In the genomic region with DNA sequence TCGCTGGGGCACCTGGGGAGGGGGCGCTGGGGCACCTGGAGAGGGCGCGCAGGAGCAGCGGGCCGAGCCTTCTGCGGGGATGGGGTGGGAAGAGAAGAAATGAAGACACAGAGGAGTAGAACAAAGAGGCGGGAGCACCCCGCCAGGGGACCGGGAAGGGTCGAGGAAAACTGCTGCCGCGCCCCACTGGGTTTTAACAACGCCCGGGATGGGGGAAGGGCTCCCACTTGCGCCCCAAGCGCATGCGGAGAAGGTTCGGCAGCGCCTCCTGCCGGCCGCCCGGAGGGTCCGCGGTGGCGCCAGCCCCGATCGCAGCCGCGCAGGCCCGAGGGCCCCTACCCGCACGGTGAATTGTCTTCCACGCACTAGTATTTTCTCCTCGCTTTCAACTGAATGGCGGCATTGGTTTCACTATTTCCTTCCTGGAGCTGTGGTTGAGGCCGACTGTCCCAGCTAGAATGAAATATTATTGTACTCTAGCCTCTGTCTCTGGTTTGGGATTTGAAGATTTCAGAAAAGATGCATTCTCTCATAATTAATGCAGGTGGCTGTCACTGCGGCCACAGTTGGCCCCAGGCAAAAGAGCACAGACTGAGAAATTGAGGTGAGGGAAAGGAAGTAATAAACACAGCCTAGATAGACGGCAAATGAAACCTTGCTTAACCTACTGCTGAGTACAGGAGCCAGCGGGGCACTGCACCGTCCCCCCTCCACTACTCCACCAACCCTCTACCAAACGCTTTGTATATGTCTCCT, we compare ENCODE assay signal across 1 cellular context.
TF ChIP-seq lines count a peak whose summit lies in the region.

No MANE protein-coding gene starts in this region.

TF ChIP-seq in K562, 482 proteins besides CTCF, POLR2A, EP300 and RAD21 (continued from another document and continues in another):
- TF ChIP-seq, protein P1, sequence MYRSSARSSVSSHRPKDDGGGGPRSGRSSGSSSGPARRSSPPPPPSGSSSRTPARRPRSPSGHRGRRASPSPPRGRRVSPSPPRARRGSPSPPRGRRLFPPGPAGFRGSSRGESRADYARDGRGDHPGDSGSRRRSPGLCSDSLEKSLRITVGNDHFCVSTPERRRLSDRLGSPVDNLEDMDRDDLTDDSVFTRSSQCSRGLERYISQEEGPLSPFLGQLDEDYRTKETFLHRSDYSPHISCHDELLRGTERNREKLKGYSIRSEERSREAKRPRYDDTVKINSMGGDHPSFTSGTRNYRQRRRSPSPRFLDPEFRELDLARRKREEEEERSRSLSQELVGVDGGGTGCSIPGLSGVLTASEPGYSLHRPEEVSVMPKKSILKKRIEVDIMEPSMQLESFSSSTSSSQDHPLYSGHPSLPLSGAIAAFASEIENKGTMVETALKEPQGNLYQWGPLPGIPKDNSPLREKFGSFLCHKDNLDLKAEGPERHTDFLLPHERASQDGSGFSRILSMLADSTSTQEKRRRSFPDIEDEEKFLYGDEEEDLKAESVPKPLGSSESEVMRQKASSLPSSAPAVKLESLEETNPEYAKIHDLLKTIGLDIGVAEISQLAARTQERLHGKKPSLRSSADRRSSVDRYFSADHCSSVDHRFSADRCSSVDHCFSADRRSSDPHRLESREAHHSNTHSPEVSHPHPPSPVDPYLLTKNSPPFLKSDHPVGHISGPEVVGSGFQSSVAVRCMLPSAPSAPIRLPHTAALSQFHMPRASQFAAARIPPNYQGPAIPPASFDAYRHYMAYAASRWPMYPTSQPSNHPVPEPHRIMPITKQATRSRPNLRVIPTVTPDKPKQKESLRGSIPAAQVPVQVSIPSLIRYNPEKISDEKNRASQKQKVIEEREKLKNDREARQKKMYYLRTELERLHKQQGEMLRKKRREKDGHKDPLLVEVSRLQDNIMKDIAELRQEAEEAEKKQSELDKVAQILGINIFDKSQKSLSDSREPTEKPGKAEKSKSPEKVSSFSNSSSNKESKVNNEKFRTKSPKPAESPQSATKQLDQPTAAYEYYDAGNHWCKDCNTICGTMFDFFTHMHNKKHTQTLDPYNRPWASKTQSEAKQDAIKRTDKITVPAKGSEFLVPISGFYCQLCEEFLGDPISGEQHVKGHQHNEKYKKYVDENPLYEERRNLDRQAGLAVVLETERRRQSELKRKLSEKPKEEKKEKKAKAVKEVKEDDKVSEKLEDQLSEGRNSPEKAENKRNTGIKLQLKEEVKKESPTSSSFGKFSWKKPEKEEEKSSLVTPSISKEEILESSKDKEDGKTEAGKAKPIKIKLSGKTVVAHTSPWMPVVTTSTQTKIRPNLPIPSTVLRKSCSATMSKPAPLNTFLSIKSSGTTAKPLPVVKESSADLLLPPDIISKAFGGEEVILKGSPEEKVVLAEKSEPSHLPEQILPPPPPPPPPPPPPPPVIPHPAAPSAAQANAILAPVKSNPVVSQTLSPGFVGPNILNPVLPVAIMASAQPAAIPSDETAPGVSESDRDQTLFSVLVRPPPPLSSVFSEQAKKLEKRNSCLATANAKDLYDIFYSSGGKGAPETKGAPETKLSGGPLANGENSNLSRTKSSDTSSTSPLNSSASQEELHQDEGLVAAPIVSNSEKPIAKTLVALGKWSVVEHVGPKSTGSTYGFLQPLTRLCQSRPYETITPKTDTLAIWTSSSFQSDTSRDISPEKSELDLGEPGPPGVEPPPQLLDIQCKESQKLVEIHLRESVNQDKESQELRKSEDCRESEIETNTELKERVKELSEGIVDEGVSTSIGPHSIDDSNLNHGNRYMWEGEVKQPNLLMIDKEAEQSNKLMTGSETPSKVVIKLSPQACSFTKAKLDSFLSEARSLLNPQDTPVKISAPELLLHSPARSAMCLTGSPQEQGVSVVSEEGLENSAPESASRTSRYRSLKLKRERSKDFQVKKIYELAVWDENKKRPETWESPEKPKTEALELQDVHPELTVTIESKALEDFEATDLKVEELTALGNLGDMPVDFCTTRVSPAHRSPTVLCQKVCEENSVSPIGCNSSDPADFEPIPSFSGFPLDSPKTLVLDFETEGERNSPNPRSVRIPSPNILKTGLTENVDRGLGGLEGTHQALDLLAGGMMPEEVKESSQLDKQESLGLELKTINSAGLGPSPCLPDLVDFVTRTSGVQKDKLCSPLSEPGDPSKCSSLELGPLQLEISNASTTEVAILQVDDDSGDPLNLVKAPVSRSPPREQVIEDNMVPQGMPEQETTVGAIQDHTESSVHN (IDR thresholded peaks at IDR 0.05; ENCODE audit: borderline replicate concordance in 1 of 2, low read depth in 1 of 2), result no peak
- TF ChIP-seq SNRNP70 (optimal IDR thresholded peaks at IDR 0.05; ENCODE audit: low read depth, low read length) (no peak), JUNB (CRISPR knock-in tag; conservative IDR thresholded peaks at IDR 0.05) (no peak), USF1 (CRISPR knock-in tag; IDR thresholded peaks at IDR 0.05) (no peak), TCF15 (CRISPR knock-in tag; IDR thresholded peaks at IDR 0.05) (no peak), CTCFL (IDR thresholded peaks at IDR 0.05; ENCODE audit: borderline replicate concordance, insufficient read depth, low read depth, low read length, poor library complexity, severe bottlenecking) (peak; percentile 83), PHF21A (IDR thresholded peaks at IDR 0.05; ENCODE audit: borderline replicate concordance, low read depth) (0 out of 2 replicates have a peak, but pooled peaks have one; percentile 21), SIX5 (IDR thresholded peaks at IDR 0.05; ENCODE audit: borderline replicate concordance in 1 of 2, insufficient read depth in 1 of 2, low read depth in 1 of 2, low read length in 2 of 2) (no peak), TBL1XR1 (IDR thresholded peaks at IDR 0.05; ENCODE audit: low read length in 2 of 2) (no peak), HMG20B (CRISPR knock-in tag; IDR thresholded peaks at IDR 0.05) (no peak), EWSR1 (IDR thresholded peaks at IDR 0.05; ENCODE audit: borderline replicate concordance, low read depth, partially characterized antibody) (no peak), BRD4 (IDR thresholded peaks at IDR 0.05) (no peak; the same call in 1 of the 2 replicates), ZNF431 (CRISPR knock-in tag; IDR thresholded peaks at IDR 0.05) (no peak), NR0B1 (IDR thresholded peaks at IDR 0.05; ENCODE audit: partially characterized antibody) (no peak), ARNT (IDR thresholded peaks at IDR 0.05) (no peak), PHF20 (IDR thresholded peaks at IDR 0.05; ENCODE audit: partially characterized antibody) (no peak), ZNF764 (CRISPR knock-in tag; IDR thresholded peaks at IDR 0.05; ENCODE audit: low read depth) (no peak), ZKSCAN1 (IDR thresholded peaks at IDR 0.05; ENCODE audit: low read depth, low read length) (peak; percentile 44; the same call in 1 of the 2 replicates), CCNT2 (IDR thresholded peaks at IDR 0.05; ENCODE audit: borderline replicate concordance, extremely low read depth, insufficient read length, low read depth, low read length) (peak; percentile 80), ZNF398 (CRISPR knock-in tag; IDR thresholded peaks at IDR 0.05) (no peak), CBX1 (IDR thresholded peaks at IDR 0.05; ENCODE audit: low read depth) (no peak), DIDO1 (tag; IDR thresholded peaks at IDR 0.05; ENCODE audit: low read depth) (no peak), TCF7 (IDR thresholded peaks at IDR 0.05; ENCODE audit: borderline replicate concordance) (no peak), POLR2B (IDR thresholded peaks at IDR 0.05; ENCODE audit: low read depth, partially characterized antibody) (no peak), HMBOX1 (IDR thresholded peaks at IDR 0.05) (no peak), FOXP1 (CRISPR knock-in tag; IDR thresholded peaks at IDR 0.05) (0 out of 2 replicates have a peak, but pooled peaks have one; percentile 27), FIP1L1 (IDR thresholded peaks at IDR 0.05; ENCODE audit: low read depth, low read length, poor library complexity, severe bottlenecking) (peak; percentile 64), CCAR2 (IDR thresholded peaks at IDR 0.05; ENCODE audit: low read depth, low read length) (no peak), PHTF2 (CRISPR knock-in tag; IDR thresholded peaks at IDR 0.05) (no peak)
- TF ChIP-seq, protein P2, sequence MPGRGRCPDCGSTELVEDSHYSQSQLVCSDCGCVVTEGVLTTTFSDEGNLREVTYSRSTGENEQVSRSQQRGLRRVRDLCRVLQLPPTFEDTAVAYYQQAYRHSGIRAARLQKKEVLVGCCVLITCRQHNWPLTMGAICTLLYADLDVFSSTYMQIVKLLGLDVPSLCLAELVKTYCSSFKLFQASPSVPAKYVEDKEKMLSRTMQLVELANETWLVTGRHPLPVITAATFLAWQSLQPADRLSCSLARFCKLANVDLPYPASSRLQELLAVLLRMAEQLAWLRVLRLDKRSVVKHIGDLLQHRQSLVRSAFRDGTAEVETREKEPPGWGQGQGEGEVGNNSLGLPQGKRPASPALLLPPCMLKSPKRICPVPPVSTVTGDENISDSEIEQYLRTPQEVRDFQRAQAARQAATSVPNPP (IDR thresholded peaks at IDR 0.05; ENCODE audit: borderline replicate concordance, insufficient read depth, insufficient read length), result no peak
- TF ChIP-seq, protein P3, sequence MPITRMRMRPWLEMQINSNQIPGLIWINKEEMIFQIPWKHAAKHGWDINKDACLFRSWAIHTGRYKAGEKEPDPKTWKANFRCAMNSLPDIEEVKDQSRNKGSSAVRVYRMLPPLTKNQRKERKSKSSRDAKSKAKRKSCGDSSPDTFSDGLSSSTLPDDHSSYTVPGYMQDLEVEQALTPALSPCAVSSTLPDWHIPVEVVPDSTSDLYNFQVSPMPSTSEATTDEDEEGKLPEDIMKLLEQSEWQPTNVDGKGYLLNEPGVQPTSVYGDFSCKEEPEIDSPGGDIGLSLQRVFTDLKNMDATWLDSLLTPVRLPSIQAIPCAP (CRISPR knock-in tag; IDR thresholded peaks at IDR 0.05; ENCODE audit: borderline replicate concordance), result no peak
- TF ChIP-seq, protein P4, sequence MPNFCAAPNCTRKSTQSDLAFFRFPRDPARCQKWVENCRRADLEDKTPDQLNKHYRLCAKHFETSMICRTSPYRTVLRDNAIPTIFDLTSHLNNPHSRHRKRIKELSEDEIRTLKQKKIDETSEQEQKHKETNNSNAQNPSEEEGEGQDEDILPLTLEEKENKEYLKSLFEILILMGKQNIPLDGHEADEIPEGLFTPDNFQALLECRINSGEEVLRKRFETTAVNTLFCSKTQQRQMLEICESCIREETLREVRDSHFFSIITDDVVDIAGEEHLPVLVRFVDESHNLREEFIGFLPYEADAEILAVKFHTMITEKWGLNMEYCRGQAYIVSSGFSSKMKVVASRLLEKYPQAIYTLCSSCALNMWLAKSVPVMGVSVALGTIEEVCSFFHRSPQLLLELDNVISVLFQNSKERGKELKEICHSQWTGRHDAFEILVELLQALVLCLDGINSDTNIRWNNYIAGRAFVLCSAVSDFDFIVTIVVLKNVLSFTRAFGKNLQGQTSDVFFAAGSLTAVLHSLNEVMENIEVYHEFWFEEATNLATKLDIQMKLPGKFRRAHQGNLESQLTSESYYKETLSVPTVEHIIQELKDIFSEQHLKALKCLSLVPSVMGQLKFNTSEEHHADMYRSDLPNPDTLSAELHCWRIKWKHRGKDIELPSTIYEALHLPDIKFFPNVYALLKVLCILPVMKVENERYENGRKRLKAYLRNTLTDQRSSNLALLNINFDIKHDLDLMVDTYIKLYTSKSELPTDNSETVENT (CRISPR knock-in tag; IDR thresholded peaks at IDR 0.05), result no peak
